ENCODE assay signal across 1 cellular context in the genomic region with DNA sequence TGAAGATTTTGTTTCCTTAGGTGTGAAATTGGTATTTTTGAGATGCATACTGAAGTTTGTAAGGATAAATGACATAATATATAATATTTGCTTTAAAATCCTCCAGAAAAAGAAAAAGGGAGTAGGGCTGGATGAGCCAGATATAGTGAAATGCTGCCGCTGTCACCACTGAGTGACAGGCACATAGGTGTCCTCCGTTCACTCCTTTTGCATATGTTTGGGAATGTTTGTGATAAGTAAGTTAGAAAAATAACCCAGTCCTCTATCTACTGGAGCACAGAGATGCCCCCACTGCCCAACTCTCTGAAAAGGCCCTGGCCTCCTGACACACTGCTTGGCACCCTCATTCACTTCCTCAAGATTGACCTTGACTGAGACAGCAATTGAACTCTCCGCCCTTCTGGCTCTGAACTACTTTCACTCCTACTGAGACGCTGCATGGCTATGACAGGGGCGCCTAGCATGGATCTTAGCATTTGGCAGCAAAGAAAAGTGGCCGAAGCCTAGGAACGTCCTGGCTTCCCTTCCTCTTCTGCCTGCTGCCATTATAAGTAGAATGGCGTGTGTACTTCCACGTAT.
A peak's percentile ranks its signal among the peaks of the same experiment; 100 is the strongest.
TF ChIP-seq lines count a peak whose summit lies in the region.

No MANE protein-coding gene starts in this region.

TF ChIP-seq in K562, 482 proteins besides CTCF, POLR2A, EP300 and RAD21 (continued from another document and continues in another):
- TF ChIP-seq SP1 (CRISPR knock-in tag; IDR thresholded peaks at IDR 0.05) (no peak), RBM39 (optimal IDR thresholded peaks at IDR 0.05; ENCODE audit: low read depth, low read length) (no peak), ZFP30 (CRISPR knock-in tag; IDR thresholded peaks at IDR 0.05; ENCODE audit: borderline replicate concordance) (no peak), ZFPM2 (CRISPR knock-in tag; IDR thresholded peaks at IDR 0.05) (no peak), ETV5 (CRISPR knock-in tag; IDR thresholded peaks at IDR 0.05; ENCODE audit: low read depth) (0 out of 2 replicates have a peak, but pooled peaks have one; percentile 25), RNF2 (IDR thresholded peaks at IDR 0.05) (no peak), HMG20A (CRISPR knock-in tag; conservative IDR thresholded peaks at IDR 0.05) (no peak), ARID1B (IDR thresholded peaks at IDR 0.05) (0 out of 2 replicates have a peak, but pooled peaks have one; percentile 24), ESRRA (IDR thresholded peaks at IDR 0.05; ENCODE audit: borderline replicate concordance, low read depth) (peak; percentile 57; the same call in 1 of the 2 replicates), SUPT5H (IDR thresholded peaks at IDR 0.05) (no peak), BRCA1 (IDR thresholded peaks at IDR 0.05) (no peak), BRCA1 (CRISPR knock-in tag; IDR thresholded peaks at IDR 0.05) (no peak), DPF2 (IDR thresholded peaks at IDR 0.05) (0 out of 2 replicates have a peak, but pooled peaks have one; percentile 9), TCF3 (CRISPR knock-in tag; IDR thresholded peaks at IDR 0.05) (peak; percentile 49; the same call in 1 of the 2 replicates), NCOA2 (IDR thresholded peaks at IDR 0.05; ENCODE audit: partially characterized antibody in 2 of 2) (no peak), ZNF146 (CRISPR knock-in tag; IDR thresholded peaks at IDR 0.05; ENCODE audit: unreplicated experiment) (no peak), MEIS2 (IDR thresholded peaks at IDR 0.05; ENCODE audit: partially characterized antibody) (peak; percentile 37), CHD2 (IDR thresholded peaks at IDR 0.05; ENCODE audit: low read depth, low read length) (no peak), ZNF436 (CRISPR knock-in tag; IDR thresholded peaks at IDR 0.05) (no peak), RBM14 (IDR thresholded peaks at IDR 0.05; ENCODE audit: borderline replicate concordance, insufficient read depth, low read depth, low read length) (no peak), SRSF1 (IDR thresholded peaks at IDR 0.05; ENCODE audit: low read depth, low read length) (no peak), ZNF253 (CRISPR knock-in tag; conservative IDR thresholded peaks at IDR 0.05) (no peak), RBM25 (IDR thresholded peaks at IDR 0.05; ENCODE audit: low read depth, low read length, severe bottlenecking) (no peak), MEF2D (tag; conservative IDR thresholded peaks at IDR 0.05; ENCODE audit: low read depth) (no peak), EHMT2 (IDR thresholded peaks at IDR 0.05) (0 out of 2 replicates have a peak, but pooled peaks have one; percentile 29), SPI1 (IDR thresholded peaks at IDR 0.05; ENCODE audit: borderline replicate concordance, low read depth, low read length) (peak; percentile 30; the same call in 1 of the 2 replicates), HDAC8 (tag; IDR thresholded peaks at IDR 0.05) (no peak), CBFA2T3 (IDR thresholded peaks at IDR 0.05) (peak; percentile 54), CREB1 (IDR thresholded peaks at IDR 0.05) (0 out of 2 replicates have a peak, but pooled peaks have one; percentile 14), CREB1 (CRISPR knock-in tag; IDR thresholded peaks at IDR 0.05) (no peak), KHSRP (IDR thresholded peaks at IDR 0.05) (no peak)
- TF ChIP-seq, protein P1, sequence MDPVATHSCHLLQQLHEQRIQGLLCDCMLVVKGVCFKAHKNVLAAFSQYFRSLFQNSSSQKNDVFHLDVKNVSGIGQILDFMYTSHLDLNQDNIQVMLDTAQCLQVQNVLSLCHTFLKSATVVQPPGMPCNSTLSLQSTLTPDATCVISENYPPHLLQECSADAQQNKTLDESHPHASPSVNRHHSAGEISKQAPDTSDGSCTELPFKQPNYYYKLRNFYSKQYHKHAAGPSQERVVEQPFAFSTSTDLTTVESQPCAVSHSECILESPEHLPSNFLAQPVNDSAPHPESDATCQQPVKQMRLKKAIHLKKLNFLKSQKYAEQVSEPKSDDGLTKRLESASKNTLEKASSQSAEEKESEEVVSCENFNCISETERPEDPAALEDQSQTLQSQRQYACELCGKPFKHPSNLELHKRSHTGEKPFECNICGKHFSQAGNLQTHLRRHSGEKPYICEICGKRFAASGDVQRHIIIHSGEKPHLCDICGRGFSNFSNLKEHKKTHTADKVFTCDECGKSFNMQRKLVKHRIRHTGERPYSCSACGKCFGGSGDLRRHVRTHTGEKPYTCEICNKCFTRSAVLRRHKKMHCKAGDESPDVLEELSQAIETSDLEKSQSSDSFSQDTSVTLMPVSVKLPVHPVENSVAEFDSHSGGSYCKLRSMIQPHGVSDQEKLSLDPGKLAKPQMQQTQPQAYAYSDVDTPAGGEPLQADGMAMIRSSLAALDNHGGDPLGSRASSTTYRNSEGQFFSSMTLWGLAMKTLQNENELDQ (CRISPR knock-in tag; IDR thresholded peaks at IDR 0.05; ENCODE audit: borderline replicate concordance): no peak
- TF ChIP-seq, protein P2, sequence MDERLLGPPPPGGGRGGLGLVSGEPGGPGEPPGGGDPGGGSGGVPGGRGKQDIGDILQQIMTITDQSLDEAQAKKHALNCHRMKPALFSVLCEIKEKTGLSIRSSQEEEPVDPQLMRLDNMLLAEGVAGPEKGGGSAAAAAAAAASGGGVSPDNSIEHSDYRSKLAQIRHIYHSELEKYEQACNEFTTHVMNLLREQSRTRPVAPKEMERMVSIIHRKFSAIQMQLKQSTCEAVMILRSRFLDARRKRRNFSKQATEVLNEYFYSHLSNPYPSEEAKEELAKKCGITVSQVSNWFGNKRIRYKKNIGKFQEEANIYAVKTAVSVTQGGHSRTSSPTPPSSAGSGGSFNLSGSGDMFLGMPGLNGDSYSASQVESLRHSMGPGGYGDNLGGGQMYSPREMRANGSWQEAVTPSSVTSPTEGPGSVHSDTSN (CRISPR knock-in tag; IDR thresholded peaks at IDR 0.05; ENCODE audit: low read depth): no peak
- TF ChIP-seq, protein P2 (tag; conservative IDR thresholded peaks at IDR 0.05; ENCODE audit: low read depth): peak; percentile 52
- TF ChIP-seq, protein P3, sequence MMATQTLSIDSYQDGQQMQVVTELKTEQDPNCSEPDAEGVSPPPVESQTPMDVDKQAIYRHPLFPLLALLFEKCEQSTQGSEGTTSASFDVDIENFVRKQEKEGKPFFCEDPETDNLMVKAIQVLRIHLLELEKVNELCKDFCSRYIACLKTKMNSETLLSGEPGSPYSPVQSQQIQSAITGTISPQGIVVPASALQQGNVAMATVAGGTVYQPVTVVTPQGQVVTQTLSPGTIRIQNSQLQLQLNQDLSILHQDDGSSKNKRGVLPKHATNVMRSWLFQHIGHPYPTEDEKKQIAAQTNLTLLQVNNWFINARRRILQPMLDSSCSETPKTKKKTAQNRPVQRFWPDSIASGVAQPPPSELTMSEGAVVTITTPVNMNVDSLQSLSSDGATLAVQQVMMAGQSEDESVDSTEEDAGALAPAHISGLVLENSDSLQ (IDR thresholded peaks at IDR 0.05): peak; percentile 91
- TF ChIP-seq, protein P4, sequence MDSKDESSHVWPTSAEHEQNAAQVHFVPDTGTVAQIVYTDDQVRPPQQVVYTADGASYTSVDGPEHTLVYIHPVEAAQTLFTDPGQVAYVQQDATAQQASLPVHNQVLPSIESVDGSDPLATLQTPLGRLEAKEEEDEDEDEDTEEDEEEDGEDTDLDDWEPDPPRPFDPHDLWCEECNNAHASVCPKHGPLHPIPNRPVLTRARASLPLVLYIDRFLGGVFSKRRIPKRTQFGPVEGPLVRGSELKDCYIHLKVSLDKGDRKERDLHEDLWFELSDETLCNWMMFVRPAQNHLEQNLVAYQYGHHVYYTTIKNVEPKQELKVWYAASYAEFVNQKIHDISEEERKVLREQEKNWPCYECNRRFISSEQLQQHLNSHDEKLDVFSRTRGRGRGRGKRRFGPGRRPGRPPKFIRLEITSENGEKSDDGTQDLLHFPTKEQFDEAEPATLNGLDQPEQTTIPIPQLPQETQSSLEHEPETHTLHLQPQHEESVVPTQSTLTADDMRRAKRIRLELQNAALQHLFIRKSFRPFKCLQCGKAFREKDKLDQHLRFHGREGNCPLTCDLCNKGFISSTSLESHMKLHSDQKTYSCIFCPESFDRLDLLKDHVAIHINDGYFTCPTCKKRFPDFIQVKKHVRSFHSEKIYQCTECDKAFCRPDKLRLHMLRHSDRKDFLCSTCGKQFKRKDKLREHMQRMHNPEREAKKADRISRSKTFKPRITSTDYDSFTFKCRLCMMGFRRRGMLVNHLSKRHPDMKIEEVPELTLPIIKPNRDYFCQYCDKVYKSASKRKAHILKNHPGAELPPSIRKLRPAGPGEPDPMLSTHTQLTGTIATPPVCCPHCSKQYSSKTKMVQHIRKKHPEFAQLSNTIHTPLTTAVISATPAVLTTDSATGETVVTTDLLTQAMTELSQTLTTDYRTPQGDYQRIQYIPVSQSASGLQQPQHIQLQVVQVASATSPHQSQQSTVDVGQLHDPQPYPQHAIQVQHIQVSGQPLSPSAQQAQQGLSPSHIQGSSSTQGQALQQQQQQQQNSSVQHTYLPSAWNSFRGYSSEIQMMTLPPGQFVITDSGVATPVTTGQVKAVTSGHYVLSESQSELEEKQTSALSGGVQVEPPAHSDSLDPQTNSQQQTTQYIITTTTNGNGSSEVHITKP (IDR thresholded peaks at IDR 0.05; ENCODE audit: partially characterized antibody): no peak
- TF ChIP-seq, protein P5, sequence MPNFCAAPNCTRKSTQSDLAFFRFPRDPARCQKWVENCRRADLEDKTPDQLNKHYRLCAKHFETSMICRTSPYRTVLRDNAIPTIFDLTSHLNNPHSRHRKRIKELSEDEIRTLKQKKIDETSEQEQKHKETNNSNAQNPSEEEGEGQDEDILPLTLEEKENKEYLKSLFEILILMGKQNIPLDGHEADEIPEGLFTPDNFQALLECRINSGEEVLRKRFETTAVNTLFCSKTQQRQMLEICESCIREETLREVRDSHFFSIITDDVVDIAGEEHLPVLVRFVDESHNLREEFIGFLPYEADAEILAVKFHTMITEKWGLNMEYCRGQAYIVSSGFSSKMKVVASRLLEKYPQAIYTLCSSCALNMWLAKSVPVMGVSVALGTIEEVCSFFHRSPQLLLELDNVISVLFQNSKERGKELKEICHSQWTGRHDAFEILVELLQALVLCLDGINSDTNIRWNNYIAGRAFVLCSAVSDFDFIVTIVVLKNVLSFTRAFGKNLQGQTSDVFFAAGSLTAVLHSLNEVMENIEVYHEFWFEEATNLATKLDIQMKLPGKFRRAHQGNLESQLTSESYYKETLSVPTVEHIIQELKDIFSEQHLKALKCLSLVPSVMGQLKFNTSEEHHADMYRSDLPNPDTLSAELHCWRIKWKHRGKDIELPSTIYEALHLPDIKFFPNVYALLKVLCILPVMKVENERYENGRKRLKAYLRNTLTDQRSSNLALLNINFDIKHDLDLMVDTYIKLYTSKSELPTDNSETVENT (CRISPR knock-in tag; IDR thresholded peaks at IDR 0.05): no peak
- TF ChIP-seq, protein P6, sequence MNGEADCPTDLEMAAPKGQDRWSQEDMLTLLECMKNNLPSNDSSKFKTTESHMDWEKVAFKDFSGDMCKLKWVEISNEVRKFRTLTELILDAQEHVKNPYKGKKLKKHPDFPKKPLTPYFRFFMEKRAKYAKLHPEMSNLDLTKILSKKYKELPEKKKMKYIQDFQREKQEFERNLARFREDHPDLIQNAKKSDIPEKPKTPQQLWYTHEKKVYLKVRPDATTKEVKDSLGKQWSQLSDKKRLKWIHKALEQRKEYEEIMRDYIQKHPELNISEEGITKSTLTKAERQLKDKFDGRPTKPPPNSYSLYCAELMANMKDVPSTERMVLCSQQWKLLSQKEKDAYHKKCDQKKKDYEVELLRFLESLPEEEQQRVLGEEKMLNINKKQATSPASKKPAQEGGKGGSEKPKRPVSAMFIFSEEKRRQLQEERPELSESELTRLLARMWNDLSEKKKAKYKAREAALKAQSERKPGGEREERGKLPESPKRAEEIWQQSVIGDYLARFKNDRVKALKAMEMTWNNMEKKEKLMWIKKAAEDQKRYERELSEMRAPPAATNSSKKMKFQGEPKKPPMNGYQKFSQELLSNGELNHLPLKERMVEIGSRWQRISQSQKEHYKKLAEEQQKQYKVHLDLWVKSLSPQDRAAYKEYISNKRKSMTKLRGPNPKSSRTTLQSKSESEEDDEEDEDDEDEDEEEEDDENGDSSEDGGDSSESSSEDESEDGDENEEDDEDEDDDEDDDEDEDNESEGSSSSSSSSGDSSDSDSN (IDR thresholded peaks at IDR 0.05; ENCODE audit: borderline replicate concordance in 1 of 2, low read depth in 2 of 2, low read length in 2 of 2): no peak
- TF ChIP-seq, protein P7, sequence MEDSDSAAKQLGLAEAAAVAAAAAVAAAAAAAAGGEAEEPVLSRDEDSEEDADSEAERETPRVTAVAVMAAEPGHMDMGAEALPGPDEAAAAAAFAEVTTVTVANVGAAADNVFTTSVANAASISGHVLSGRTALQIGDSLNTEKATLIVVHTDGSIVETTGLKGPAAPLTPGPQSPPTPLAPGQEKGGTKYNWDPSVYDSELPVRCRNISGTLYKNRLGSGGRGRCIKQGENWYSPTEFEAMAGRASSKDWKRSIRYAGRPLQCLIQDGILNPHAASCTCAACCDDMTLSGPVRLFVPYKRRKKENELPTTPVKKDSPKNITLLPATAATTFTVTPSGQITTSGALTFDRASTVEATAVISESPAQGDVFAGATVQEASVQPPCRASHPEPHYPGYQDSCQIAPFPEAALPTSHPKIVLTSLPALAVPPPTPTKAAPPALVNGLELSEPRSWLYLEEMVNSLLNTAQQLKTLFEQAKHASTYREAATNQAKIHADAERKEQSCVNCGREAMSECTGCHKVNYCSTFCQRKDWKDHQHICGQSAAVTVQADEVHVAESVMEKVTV (CRISPR knock-in tag; IDR thresholded peaks at IDR 0.05): no peak
- TF ChIP-seq, protein P8, sequence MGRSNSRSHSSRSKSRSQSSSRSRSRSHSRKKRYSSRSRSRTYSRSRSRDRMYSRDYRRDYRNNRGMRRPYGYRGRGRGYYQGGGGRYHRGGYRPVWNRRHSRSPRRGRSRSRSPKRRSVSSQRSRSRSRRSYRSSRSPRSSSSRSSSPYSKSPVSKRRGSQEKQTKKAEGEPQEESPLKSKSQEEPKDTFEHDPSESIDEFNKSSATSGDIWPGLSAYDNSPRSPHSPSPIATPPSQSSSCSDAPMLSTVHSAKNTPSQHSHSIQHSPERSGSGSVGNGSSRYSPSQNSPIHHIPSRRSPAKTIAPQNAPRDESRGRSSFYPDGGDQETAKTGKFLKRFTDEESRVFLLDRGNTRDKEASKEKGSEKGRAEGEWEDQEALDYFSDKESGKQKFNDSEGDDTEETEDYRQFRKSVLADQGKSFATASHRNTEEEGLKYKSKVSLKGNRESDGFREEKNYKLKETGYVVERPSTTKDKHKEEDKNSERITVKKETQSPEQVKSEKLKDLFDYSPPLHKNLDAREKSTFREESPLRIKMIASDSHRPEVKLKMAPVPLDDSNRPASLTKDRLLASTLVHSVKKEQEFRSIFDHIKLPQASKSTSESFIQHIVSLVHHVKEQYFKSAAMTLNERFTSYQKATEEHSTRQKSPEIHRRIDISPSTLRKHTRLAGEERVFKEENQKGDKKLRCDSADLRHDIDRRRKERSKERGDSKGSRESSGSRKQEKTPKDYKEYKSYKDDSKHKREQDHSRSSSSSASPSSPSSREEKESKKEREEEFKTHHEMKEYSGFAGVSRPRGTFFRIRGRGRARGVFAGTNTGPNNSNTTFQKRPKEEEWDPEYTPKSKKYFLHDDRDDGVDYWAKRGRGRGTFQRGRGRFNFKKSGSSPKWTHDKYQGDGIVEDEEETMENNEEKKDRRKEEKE (IDR thresholded peaks at IDR 0.05; ENCODE audit: borderline replicate concordance in 1 of 2, control insufficient read depth in 1 of 2, low read depth in 2 of 2, low read length in 1 of 2): no peak
